In genomic region chr12:47850153-47851084, GRCh38 we compare ENCODE assay signal across 20 cellular contexts. TPM values are rescaled to one million over a fixed set of nuclear protein-coding genes. Genes with fewer than 3 reads are reported as not detected.
DNase-seq lines count a peak whose midpoint lies in the region; ATAC-seq, FAIRE-seq and TF ChIP-seq lines count a peak whose summit lies in the region.
"Had no signal": no experiment of that assay in that cellular context is flagged by ENCODE, and none has a peak within 500 bp of the region (broad histone marks: within the 10 kb centered on the region; RNA-seq: fewer than 3 reads in every experiment).

No MANE protein-coding gene starts in this region.

- no peak overlapping the region for H2AFZ ChIP-seq in keratinocyte (ENCODE audit: control insufficient read depth, low read length)
- no peak overlapping the region for H2AFZ ChIP-seq in smooth muscle cell (ENCODE audit: low read depth)

- H3K27me3 ChIP-seq in keratinocyte (ENCODE audit: control insufficient read depth, extremely low read depth, insufficient read depth, low read length) (no peaks in the 10 kb centered on the region), smooth muscle cell (ENCODE audit: low read depth) (no peaks in the 10 kb centered on the region)
- H3K27me3 ChIP-seq: BLaER1 treated with 17β-estradiol and CSF1 and Interleukin-3, amounts not matched to agents 10 nM and 100 nM; upper lobe of left lung had no signal

- H3K4me1 Mint-ChIP-seq in activated CD8-positive, alpha-beta memory T cell treated with anti-CD3 and anti-CD28 coated beads, Interleukin-2, amount 10 ng/mL, durations not matched to agents 7 days and 5 days, result peaks cover 6% of the 10 kb centered on the region
- peaks cover 20% of the 10 kb centered on the region for H3K4me1 Mint-ChIP-seq in activated T-helper 2 cell treated with anti-CD3 and anti-CD28 coated beads, Interferon-gamma antibody, Interleukin-2, Interleukin-4, amounts not matched to agents 10 μg/mL and 5 μg/mL and 100 μg/mL, durations not matched to agents 14 hours and 24 hours and 36 hours (ENCODE audit: low read depth)

- no peaks in the 10 kb centered on the region for H3K9me1 ChIP-seq in keratinocyte (ENCODE audit: control insufficient read depth, extremely low read depth, insufficient read depth, low read length)

- no peak for TF ChIP-seq CTCF in keratinocyte (optimal IDR thresholded peaks at IDR 0.05 in 1 of 3, IDR thresholded peaks at IDR 0.05 in 1 of 3, conservative IDR thresholded peaks at IDR 0.05 in 1 of 3; ENCODE audit: extremely low read depth in 1 of 3, insufficient read depth in 2 of 3, low read length in 3 of 3)
- TF ChIP-seq CTCF in smooth muscle cell (IDR thresholded peaks at IDR 0.05; ENCODE audit: borderline replicate concordance, insufficient read depth, poor library complexity, severe bottlenecking), result no peak

- H3K9me3 Mint-ChIP-seq in activated CD8-positive, alpha-beta memory T cell treated with anti-CD3 and anti-CD28 coated beads, Interleukin-2, amount 10 ng/mL, durations not matched to agents 7 days and 5 days (ENCODE audit: low read depth), result no peaks in the 10 kb centered on the region
- no peaks in the 10 kb centered on the region for H3K9me3 Mint-ChIP-seq in activated T-helper 2 cell treated with anti-CD3 and anti-CD28 coated beads, Interferon-gamma antibody, Interleukin-2, Interleukin-4, amounts not matched to agents 10 μg/mL and 5 μg/mL and 100 μg/mL, durations not matched to agents 14 hours and 24 hours and 36 hours
- H3K9me3 Mint-ChIP-seq: stimulated activated naive CD8-positive, alpha-beta T cell treated with anti-CD3 and anti-CD28 coated beads, Interleukin-15, Interleukin-2, amounts not matched to agents 100 ng/mL and 50 ng/mL, for 24 hours had no signal

- CTCF ChIA-PET in activated CD8-positive, alpha-beta memory T cell treated with anti-CD3 and anti-CD28 coated beads, Interleukin-2, amount 10 ng/mL, durations not matched to agents 7 days and 5 days (lab: Charles Lee), result interaction anchor here (1.0 to 8.5 kb wide), 3 partner anchors 13 to 108 kb away, joined by 3 to 48 read pairs (median 8); no protein-coding TSS in a partner anchor

- H3K4me2 ChIP-seq in keratinocyte (ENCODE audit: control insufficient read depth, extremely low read depth, insufficient read depth, low read depth, low read length), result no peak overlapping the region
- peak overlapping the region; percentile 22 for H3K4me2 ChIP-seq in smooth muscle cell

- no peak overlapping the region for H3K9ac ChIP-seq in keratinocyte (ENCODE audit: control insufficient read depth, extremely low read depth, insufficient read depth, low read length)
- H3K9ac ChIP-seq in smooth muscle cell (ENCODE audit: low read depth), result no peak overlapping the region
- H3K9ac ChIP-seq: BLaER1 treated with 17β-estradiol and CSF1 and Interleukin-3, amounts not matched to agents 10 nM and 100 nM had no signal

- H3F3A ChIP-seq in smooth muscle cell (ENCODE audit: low read depth), result no peaks in the 10 kb centered on the region

- H3K79me2 ChIP-seq in keratinocyte (ENCODE audit: control insufficient read depth, insufficient read depth, low read length), result no peaks in the 10 kb centered on the region
- H3K79me2 ChIP-seq in smooth muscle cell (ENCODE audit: low read depth), result no peaks in the 10 kb centered on the region

- H3K36me3 Mint-ChIP-seq in activated CD8-positive, alpha-beta memory T cell treated with anti-CD3 and anti-CD28 coated beads, Interleukin-2, amount 10 ng/mL, durations not matched to agents 7 days and 5 days, result peaks cover 40% of the 10 kb centered on the region
- peaks cover 85% of the 10 kb centered on the region for H3K36me3 Mint-ChIP-seq in activated T-helper 2 cell treated with anti-CD3 and anti-CD28 coated beads, Interferon-gamma antibody, Interleukin-2, Interleukin-4, amounts not matched to agents 10 μg/mL and 5 μg/mL and 100 μg/mL, durations not matched to agents 14 hours and 24 hours and 36 hours (ENCODE audit: low read depth)

- 18% methylated on average over 11 of the region's 12 CpGs for WGBS in smooth muscle cell (ENCODE audit: low lambda C conversion rate)

- no peaks in the 10 kb centered on the region for H3K9me3 ChIP-seq in keratinocyte (ENCODE audit: control insufficient read depth, low read depth, low read length)
- H3K9me3 ChIP-seq in smooth muscle cell (replicated peaks; ENCODE audit: low read depth), result no peaks in the 10 kb centered on the region
- H3K9me3 ChIP-seq: BLaER1 treated with 17β-estradiol and CSF1 and Interleukin-3, amounts not matched to agents 10 nM and 100 nM; HAP-1; lower lobe of right lung; upper lobe of left lung had no signal

- H3K36me3 ChIP-seq in keratinocyte (ENCODE audit: control insufficient read depth in 2 of 2, extremely low read depth in 1 of 2, insufficient read depth in 2 of 2, low read length in 2 of 2), result peaks cover 35 to 52% of the 10 kb centered on the region in 2 experiments
- no peaks in the 10 kb centered on the region for H3K36me3 ChIP-seq in smooth muscle cell (ENCODE audit: low read depth)
- H3K36me3 ChIP-seq: HAP-1 had no signal

- intact Hi-C loops in activated T-helper 2 cell treated with anti-CD3 and anti-CD28 coated beads, Interferon-gamma antibody, Interleukin-2, Interleukin-4, amounts not matched to agents 10 μg/mL and 5 μg/mL and 100 μg/mL, durations not matched to agents 14 hours and 24 hours and 36 hours (cut with micrococcal nuclease), result no loop called here

- H3K27me3 Mint-ChIP-seq in activated CD8-positive, alpha-beta memory T cell treated with anti-CD3 and anti-CD28 coated beads, Interleukin-2, amount 10 ng/mL, durations not matched to agents 7 days and 5 days, result no peaks in the 10 kb centered on the region
- H3K27me3 Mint-ChIP-seq in activated T-helper 2 cell treated with anti-CD3 and anti-CD28 coated beads, Interferon-gamma antibody, Interleukin-2, Interleukin-4, amounts not matched to agents 10 μg/mL and 5 μg/mL and 100 μg/mL, durations not matched to agents 14 hours and 24 hours and 36 hours (ENCODE audit: low read depth), result no peaks in the 10 kb centered on the region
- H3K27me3 Mint-ChIP-seq: stimulated activated naive CD8-positive, alpha-beta T cell treated with anti-CD3 and anti-CD28 coated beads, Interleukin-15, Interleukin-2, amounts not matched to agents 100 ng/mL and 50 ng/mL, for 24 hours had no signal

- no peak for DNase-seq in activated CD8-positive, alpha-beta memory T cell treated with anti-CD3 and anti-CD28 coated beads, Interleukin-2, amount 10 ng/mL, durations not matched to agents 7 days and 5 days
- no peak for DNase-seq in activated CD8-positive, alpha-beta memory T cell treated with anti-CD3 and anti-CD28 coated beads, Interleukin-2, amount 50 U/mL, for 4 hours
- no peak for DNase-seq in activated T-helper 2 cell treated with anti-CD3 and anti-CD28 coated beads, Interferon-gamma antibody, Interleukin-2, Interleukin-4, amounts not matched to agents 10 μg/mL and 5 μg/mL and 100 μg/mL, durations not matched to agents 14 hours and 24 hours and 36 hours (ENCODE audit: low spot score)
- DNase-seq in keratinocyte (ENCODE audit: low read depth, low spot score) (no peak), smooth muscle cell (lab: John Stamatoyannopoulos, UW; ENCODE audit: unreplicated experiment) (no peak), NCI-H1694 (lab: John Stamatoyannopoulos, UW) (no peak), 8988T (no peak)
- DNase-seq: caudate nucleus, lower lobe of right lung, NCI-H226, T1000, upper lobe of left lung had no signal

- H3K4me3 ChIP-seq in keratinocyte (ENCODE audit: control insufficient read depth in 2 of 3, extremely low read depth in 1 of 3, insufficient read depth in 2 of 3, low read depth in 1 of 3, low read length in 3 of 3), result no peak overlapping the region
- no peak overlapping the region for H3K4me3 ChIP-seq in smooth muscle cell
- H3K4me3 ChIP-seq: BLaER1 treated with 17β-estradiol and CSF1 and Interleukin-3, amounts not matched to agents 10 nM and 100 nM; HAP-1; lower lobe of right lung; SK-N-MC; upper lobe of left lung had no signal

- H3K27ac ChIP-seq in keratinocyte (ENCODE audit: control insufficient read depth, insufficient read depth, low read length), result peak overlapping the region; percentile 33
- H3K27ac ChIP-seq in smooth muscle cell (ENCODE audit: low read depth), result no peak overlapping the region
- H3K27ac ChIP-seq: BLaER1 treated with 17β-estradiol and CSF1 and Interleukin-3, amounts not matched to agents 10 nM and 100 nM; lower lobe of right lung; SK-N-MC; upper lobe of left lung had no signal

- H3K27ac Mint-ChIP-seq in activated CD8-positive, alpha-beta memory T cell treated with anti-CD3 and anti-CD28 coated beads, Interleukin-2, amount 10 ng/mL, durations not matched to agents 7 days and 5 days, result peak overlapping the region; percentile 3
- peak overlapping the region; percentile 43 for H3K27ac Mint-ChIP-seq in activated T-helper 2 cell treated with anti-CD3 and anti-CD28 coated beads, Interferon-gamma antibody, Interleukin-2, Interleukin-4, amounts not matched to agents 10 μg/mL and 5 μg/mL and 100 μg/mL, durations not matched to agents 14 hours and 24 hours and 36 hours

- FAIRE-seq in keratinocyte (lab: Jason Lieb, UNC), result no peak
- FAIRE-seq: A204.1 had no signal

- H4K20me1 ChIP-seq in keratinocyte (ENCODE audit: control insufficient read depth, extremely low read depth, insufficient read depth, low read length) (no peaks in the 10 kb centered on the region), smooth muscle cell (ENCODE audit: low read depth) (no peaks in the 10 kb centered on the region)

- ATAC-seq in activated CD8-positive, alpha-beta memory T cell treated with anti-CD3 and anti-CD28 coated beads, Interleukin-2, amount 10 ng/mL, durations not matched to agents 7 days and 5 days, result no peak
- ATAC-seq in HG03025 (IDR thresholded peaks at IDR 0.05; ENCODE audit: low FRiP score, unreplicated experiment), result no peak
- ATAC-seq: lower lobe of right lung, Panc1, sciatic nerve had no signal

- H3K4me1 ChIP-seq in keratinocyte (ENCODE audit: control insufficient read depth, extremely low read depth, insufficient read depth, low read length) (peaks cover 14% of the 10 kb centered on the region), smooth muscle cell (ENCODE audit: low read depth) (peaks cover 10% of the 10 kb centered on the region)
- H3K4me1 ChIP-seq: HAP-1, lower lobe of right lung had no signal

- dilution Hi-C loops in keratinocyte (cut with MboI; ENCODE audit: extremely low pct_ligation_motif_present, low sequenced_read_pairs), result no loop called here

- H3K4me3 Mint-ChIP-seq in activated CD8-positive, alpha-beta memory T cell treated with anti-CD3 and anti-CD28 coated beads, Interleukin-2, amount 10 ng/mL, durations not matched to agents 7 days and 5 days, result no peak overlapping the region
- H3K4me3 Mint-ChIP-seq in activated T-helper 2 cell treated with anti-CD3 and anti-CD28 coated beads, Interferon-gamma antibody, Interleukin-2, Interleukin-4, amounts not matched to agents 10 μg/mL and 5 μg/mL and 100 μg/mL, durations not matched to agents 14 hours and 24 hours and 36 hours (ENCODE audit: low read depth), result no peak overlapping the region
- H3K4me3 Mint-ChIP-seq: stimulated activated naive CD8-positive, alpha-beta T cell treated with anti-CD3 and anti-CD28 coated beads, Interleukin-15, Interleukin-2, amounts not matched to agents 100 ng/mL and 50 ng/mL, for 24 hours had no signal

RNA-seq across cellular contexts. Expression of gene HDAC7, which starts 30.7 kb away (rescaled TPM):
- 100 to 1,000 TPM; 226 to 284 TPM for total RNA-seq in activated CD8-positive, alpha-beta memory T cell treated with anti-CD3 and anti-CD28 coated beads, Interleukin-2, amount 10 ng/mL, durations not matched to agents 7 days and 5 days
- 251 and 253 TPM in 2 replicates for total RNA-seq in activated T-helper 2 cell treated with anti-CD3 and anti-CD28 coated beads, Interferon-gamma antibody, Interleukin-2, Interleukin-4, amounts not matched to agents 10 μg/mL and 5 μg/mL and 100 μg/mL, durations not matched to agents 14 hours and 24 hours and 36 hours
- polyA plus RNA-seq in keratinocyte (15.8 to 32.4 TPM (median 17.0 TPM) in 3 replicates), smooth muscle cell (32.4 and 47.0 TPM in 2 replicates)
- polyA plus RNA-seq in keratinocyte (2011; ENCODE audit: low read depth), result 27.9 TPM
- 13.0 and 21.8 TPM in 2 replicates for polyA plus RNA-seq in keratinocyte (2011; cell fraction: cytosol; rRNA removed)
- 67.6 and 79.0 TPM in 2 replicates for polyA plus RNA-seq in keratinocyte (2011; cell fraction: nucleus; rRNA removed)
- 24.3 and 37.1 TPM in 2 replicates for polyA plus RNA-seq in keratinocyte (2012; ENCODE audit: low replicate concordance)
- polyA minus RNA-seq in keratinocyte, result 13.7 to 55.7 TPM (median 18.8 TPM) in 3 replicates
- polyA minus RNA-seq in keratinocyte (2011; cell fraction: cytosol; rRNA and poly(A)+ RNA removed), result 32.6 TPM
- polyA minus RNA-seq in keratinocyte (2011; cell fraction: nucleus; rRNA and poly(A)+ RNA removed), result 23.3 and 24.6 TPM in 2 replicates
- 19.3 and 24.1 TPM in 2 replicates for total RNA-seq in smooth muscle cell

RNA-seq across cellular contexts. Expression of gene VDR, which starts 54.4 kb away (rescaled TPM):
- 10 to 100 TPM; 34.9 to 69.8 TPM for total RNA-seq in activated CD8-positive, alpha-beta memory T cell treated with anti-CD3 and anti-CD28 coated beads, Interleukin-2, amount 10 ng/mL, durations not matched to agents 7 days and 5 days
- 312 and 317 TPM in 2 replicates for total RNA-seq in activated T-helper 2 cell treated with anti-CD3 and anti-CD28 coated beads, Interferon-gamma antibody, Interleukin-2, Interleukin-4, amounts not matched to agents 10 μg/mL and 5 μg/mL and 100 μg/mL, durations not matched to agents 14 hours and 24 hours and 36 hours
- polyA plus RNA-seq in keratinocyte, result 29.0 to 94.7 TPM (median 43.3 TPM) in 3 replicates
- 10.2 TPM for polyA plus RNA-seq in keratinocyte (2011; ENCODE audit: low read depth)
- 46.2 and 48.7 TPM in 2 replicates for polyA plus RNA-seq in keratinocyte (2011; cell fraction: cytosol; rRNA removed)
- 69.6 and 86.5 TPM in 2 replicates for polyA plus RNA-seq in keratinocyte (2011; cell fraction: nucleus; rRNA removed)
- 19.7 and 55.7 TPM in 2 replicates for polyA plus RNA-seq in keratinocyte (2012; ENCODE audit: low replicate concordance)
- 39.0 to 158 TPM (median 72.7 TPM) in 3 replicates for polyA minus RNA-seq in keratinocyte
- 38.6 TPM for polyA minus RNA-seq in keratinocyte (2011; cell fraction: cytosol; rRNA and poly(A)+ RNA removed)
- 39.1 and 52.8 TPM in 2 replicates for polyA minus RNA-seq in keratinocyte (2011; cell fraction: nucleus; rRNA and poly(A)+ RNA removed)
- 6.5 and 16.5 TPM in 2 replicates for total RNA-seq in smooth muscle cell
- polyA plus RNA-seq in smooth muscle cell, result 6.4 and 8.0 TPM in 2 replicates
